8 cellular contexts compared by ENCODE assay signal in the genomic region with DNA sequence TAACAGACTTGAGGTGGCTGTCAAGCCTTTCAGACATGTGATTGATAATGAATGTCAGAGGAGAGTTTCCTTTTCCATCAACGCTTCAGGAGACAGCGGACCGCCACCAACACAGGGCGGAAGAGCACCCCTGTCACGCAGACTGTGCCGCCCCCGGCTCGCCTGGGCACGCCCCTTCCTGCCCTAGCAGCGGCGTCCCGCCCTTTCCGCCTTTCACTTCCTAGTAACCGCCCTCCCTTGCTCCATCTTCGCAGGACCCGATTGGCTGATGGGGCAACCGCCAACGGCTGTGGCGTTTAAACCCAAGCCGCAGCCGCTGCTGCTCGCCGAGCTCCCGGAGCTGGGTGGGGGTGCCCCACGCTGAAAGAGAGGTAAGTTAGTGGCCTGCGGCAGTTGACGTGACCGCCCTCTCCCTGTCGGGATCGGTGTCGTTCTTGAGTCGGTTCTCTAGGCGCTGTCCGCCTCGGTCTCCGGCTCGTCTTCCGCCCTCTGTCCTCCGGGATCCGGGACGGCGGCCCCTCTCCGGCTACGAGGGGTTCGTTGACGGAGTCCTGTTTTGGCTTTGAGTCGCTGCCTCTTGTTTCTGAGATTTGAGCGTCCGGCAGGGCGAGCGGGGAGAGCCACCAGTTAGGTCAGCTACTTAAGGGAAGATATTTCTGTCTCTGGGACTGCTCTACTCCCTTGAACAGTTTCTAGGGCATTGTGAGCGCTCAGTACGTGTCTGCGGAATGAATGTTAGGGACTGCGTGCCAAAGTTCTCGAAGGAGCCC. TPM values are rescaled to one million over a fixed set of nuclear protein-coding genes. Genes with fewer than 3 reads are reported as not detected.
DNase-seq lines count a peak whose midpoint lies in the region; ATAC-seq, FAIRE-seq and TF ChIP-seq lines count a peak whose summit lies in the region.

SGO2 (plus strand) TSS at position 326 of the 770 bp plus-strand sequence. CDS start 6,769 bp downstream, outside the sequence.

- TF ChIP-seq CTCF in GM13976 (IDR thresholded peaks at IDR 0.05; ENCODE audit: borderline replicate concordance, control extremely low read depth, extremely low read depth, insufficient read depth, missing control alignments), result no peak
- no peak for TF ChIP-seq CTCF in pancreas (IDR thresholded peaks at IDR 0.05)
- peak in 1 of 5 experiments; percentile 6 for TF ChIP-seq CTCF in tibial nerve (IDR thresholded peaks at IDR 0.05)

- H3K27ac ChIP-seq in pancreas, result no peak within 1 kb of the TSS
- peak within 1 kb of the TSS in 3 of 4 donors; percentile 12 to 73 (median 63) for H3K27ac ChIP-seq in tibial nerve

- WGBS in pancreas, 2 donors, result 0% methylated on average over 56 of the region's 56 CpGs
- 0 to 1% methylated on average over 29 to 53 of the region's 56 CpGs for WGBS in tibial nerve, 2 donors

- H3K4me1 Mint-ChIP-seq in activated naive CD8-positive, alpha-beta T cell treated with anti-CD3 and anti-CD28 coated beads, Interleukin-2, amount 50 U/mL, for 24 hours, result peaks cover 27% of the 10 kb centered on the region

- TF ChIP-seq POLR2A in tibial nerve (IDR thresholded peaks at IDR 0.05), result peak; percentile 54 to 65

- H3K4me1 ChIP-seq in pancreas (peaks cover 0 to 6% (median 4%) of the 10 kb centered on the region in 3 donors), tibial nerve (peaks cover 0 to 13% (median 6%) of the 10 kb centered on the region in 4 donors)

- H3K27ac Mint-ChIP-seq in activated naive CD8-positive, alpha-beta T cell treated with anti-CD3 and anti-CD28 coated beads, Interleukin-2, amount 50 U/mL, for 24 hours, result peak within 1 kb of the TSS; percentile 79

- peak within 1 kb of the TSS; percentile 70 to 92 (median 82) for H3K4me3 ChIP-seq in pancreas
- peak within 1 kb of the TSS; percentile 58 to 81 (median 64) for H3K4me3 ChIP-seq in tibial nerve

- no peaks in the 10 kb centered on the region for H3K9me3 Mint-ChIP-seq in activated naive CD8-positive, alpha-beta T cell treated with anti-CD3 and anti-CD28 coated beads, Interleukin-2, amount 50 U/mL, for 24 hours

- peak; percentile 49 for FAIRE-seq in pancreas (lab: Jason Lieb, UNC)

- in situ Hi-C loops in GM13976 (cut with MboI; ENCODE audit: low sequenced_read_pairs, unreplicated experiment), result no loop called here

- TF ChIP-seq EP300 in tibial nerve (IDR thresholded peaks at IDR 0.05), result peak; percentile 66 to 89

- ATAC-seq in HG02852 (IDR thresholded peaks at IDR 0.05; ENCODE audit: unreplicated experiment) (peak; percentile 100), Right ventricle myocardium inferior (peak; percentile 100), pancreas (peak; percentile 100)
- peak; percentile 100 for ATAC-seq in activated naive CD8-positive, alpha-beta T cell treated with anti-CD3 and anti-CD28 coated beads, Interleukin-2, amount 50 U/mL, for 24 hours

- peaks cover 4% of the 10 kb centered on the region for H3K36me3 Mint-ChIP-seq in activated naive CD8-positive, alpha-beta T cell treated with anti-CD3 and anti-CD28 coated beads, Interleukin-2, amount 50 U/mL, for 24 hours (ENCODE audit: low read depth)

- peak within 1 kb of the TSS; percentile 95 for H3K4me3 Mint-ChIP-seq in activated naive CD8-positive, alpha-beta T cell treated with anti-CD3 and anti-CD28 coated beads, Interleukin-2, amount 50 U/mL, for 24 hours

- peaks cover 3% of the 10 kb centered on the region for H3K27me3 Mint-ChIP-seq in activated naive CD8-positive, alpha-beta T cell treated with anti-CD3 and anti-CD28 coated beads, Interleukin-2, amount 50 U/mL, for 24 hours

- DNase-seq in GM13976 (ENCODE audit: low spot score) (peak; percentile 97), NCI-H1436 treated with DMSO at 0.1 percent for 48 hours (lab: John Stamatoyannopoulos, UW) (peak; percentile 70), T follicular helper cell (ENCODE audit: low read depth) (peak; percentile 92), Right ventricle myocardium inferior (ENCODE audit: missing footprints) (peak; percentile 97), pancreas (peak; percentile 90 to 96 (median 94)), tibial nerve (ENCODE audit: low spot score in 2 of 2) (peak; percentile 85 to 90)
- DNase-seq in activated naive CD8-positive, alpha-beta T cell treated with anti-CD3 and anti-CD28 coated beads, Interleukin-2, amount 50 U/mL, for 24 hours, result peak; percentile 97

- intact Hi-C loops in Right ventricle myocardium inferior (cut with DNase I), result no loop called here
- intact Hi-C loops in pancreas (cut with DNase I), result no loop called here

- no peaks in the 10 kb centered on the region for H3K36me3 ChIP-seq in pancreas
- no peaks in the 10 kb centered on the region for H3K36me3 ChIP-seq in tibial nerve

- H3K9me3 ChIP-seq in pancreas (no peaks in the 10 kb centered on the region), tibial nerve (no peaks in the 10 kb centered on the region)

- H3K27me3 ChIP-seq in pancreas, result no peaks in the 10 kb centered on the region
- H3K27me3 ChIP-seq in tibial nerve, result peaks cover 0 to 5% of the 10 kb centered on the region in 2 donors

RNA-seq across cellular contexts. Expression of gene SGO2, which starts in this region (rescaled TPM):
- total RNA-seq in Right ventricle myocardium inferior, result 1.5 TPM
- total RNA-seq in pancreas, result under 1 TPM; 0.38 to 0.83 (median 0.65) TPM
- polyA plus RNA-seq in pancreas, result under 1 TPM; 0.27 to 0.49 TPM
- total RNA-seq in tibial nerve, result 1 to 10 TPM; 1.5 to 6.3 (median 4.5) TPM

Comparison
In these comparisons a context has a peak if more than half of its experiments do, and no peak if none do; other contexts are left out.
1. Peak in DNase-seq, ATAC-seq and H3K4me3 ChIP-seq in pancreas; RNA of the gene not detected or under 1 TPM.
2. H3K27ac ChIP-seq: peak in tibial nerve (3 of 4); none in pancreas (0 of 4).
3. Peak in every context shown above with its lines, with median percentiles within 50 percentile points of each other: DNase-seq and ATAC-seq.